Comparison of ENCODE assay signal across 23 cellular contexts in genomic region chr11:91406009-91406408, GRCh38.
A peak's percentile ranks its signal among the peaks of the same experiment; 100 is the strongest.
DNase-seq lines count a peak whose midpoint lies in the region; ATAC-seq, FAIRE-seq and TF ChIP-seq lines count a peak whose summit lies in the region.
"Had no signal": no experiment of that assay in that cellular context is flagged by ENCODE, and none has a peak within 500 bp of the region (broad histone marks: within the 10 kb centered on the region; RNA-seq: fewer than 3 reads in every experiment).

No MANE protein-coding gene starts in this region.

- no peak overlapping the region for H2BK15ac ChIP-seq in H1 (ENCODE audit: low read length)
- no peak overlapping the region for H2BK15ac ChIP-seq in neuronal stem cell (ENCODE audit: low read length)

- H2BK120ac ChIP-seq in H1 (replicated peaks; ENCODE audit: low read depth, low read length) (no peak overlapping the region), neuronal stem cell (ENCODE audit: low read depth, low read length) (no peak overlapping the region)

- no peaks in the 10 kb centered on the region for H3K27me3 ChIP-seq in left ventricle myocardium inferior (ENCODE audit: low read depth)
- no peaks in the 10 kb centered on the region for H3K27me3 ChIP-seq in right atrium auricular region
- no peaks in the 10 kb centered on the region for H3K27me3 ChIP-seq in H1 (replicated peaks in 1 of 4; ENCODE audit: control insufficient read depth in 3 of 4, extremely low read depth in 1 of 4, insufficient read depth in 3 of 4, low read length in 3 of 4)
- H3K27me3 ChIP-seq in neuronal stem cell (ENCODE audit: control insufficient read depth in 3 of 3, insufficient read depth in 3 of 3, low read depth in 1 of 3, low read length in 3 of 3): no peaks in the 10 kb centered on the region
- H3K27me3 ChIP-seq: BLaER1 treated with 17β-estradiol and CSF1 and Interleukin-3, amounts not matched to agents 10 nM and 100 nM had no signal

- H3K27ac ChIP-seq in left ventricle myocardium inferior (replicated peaks): no peak overlapping the region
- H3K27ac ChIP-seq in right atrium auricular region: no peak overlapping the region
- no peak overlapping the region for H3K27ac ChIP-seq in H1 (ENCODE audit: low read depth, low read length)
- H3K27ac ChIP-seq in neuronal stem cell (replicated peaks; ENCODE audit: low read length): no peak overlapping the region
- H3K27ac ChIP-seq: 22Rv1; BLaER1 treated with 17β-estradiol and CSF1 and Interleukin-3, amounts not matched to agents 10 nM and 100 nM; C4-2B had no signal

- CTCF ChIA-PET in H1 (lab: Charles Lee; ENCODE audit: partially characterized antibody): no interaction called here

- TF ChIP-seq POLR2A in H1 (IDR thresholded peaks at IDR 0.05; ENCODE audit: control extremely low read depth in 1 of 2, low read depth in 2 of 2, low read length in 2 of 2): no peak

- H2BK5ac ChIP-seq in H1 (ENCODE audit: low read depth, low read length): no peak overlapping the region
- H2BK5ac ChIP-seq in neuronal stem cell (ENCODE audit: low read length): no peak overlapping the region

- DNase-seq in Right ventricle myocardium inferior (ENCODE audit: missing footprints) (peak; percentile 48), left ventricle myocardium inferior (no peak), left ventricle myocardium superior (peak; percentile 27), right atrium auricular region (ENCODE audit: low spot score) (no peak), H1 (ENCODE audit: low read depth in 1 of 2, low spot score in 2 of 2) (no peak), neuronal stem cell (ENCODE audit: low spot score) (no peak), superior temporal gyrus (ENCODE audit: extremely low spot score) (no peak), NCI-H146 (lab: John Stamatoyannopoulos, UW) (no peak)
- DNase-seq: AML-193; Caco-2; Calu3; CD4-positive, alpha-beta T cell; CD8-positive, alpha-beta T cell; DMS79 treated with DMSO at 0.1 percent for 48 hours; GF-D8 had no signal

- POLR2A ChIA-PET in H1 (lab: Charles Lee; ENCODE audit: partially characterized antibody): no interaction called here

- H3K4me2 ChIP-seq in H1 (ENCODE audit: insufficient read depth in 1 of 2, low read depth in 2 of 2, low read length in 2 of 2) (no peak overlapping the region), neuronal stem cell (ENCODE audit: insufficient read depth, low read length, poor library complexity, severe bottlenecking) (no peak overlapping the region)
- H3K4me2 ChIP-seq: A549; BLaER1 treated with 17β-estradiol and CSF1 and Interleukin-3, amounts not matched to agents 10 nM and 100 nM had no signal

- intact Hi-C loops in Right ventricle myocardium inferior (cut with DNase I): no loop called here
- intact Hi-C loops in left ventricle myocardium inferior (cut with micrococcal nuclease): no loop called here
- intact Hi-C loops in left ventricle myocardium superior (cut with micrococcal nuclease): no loop called here

- H4K8ac ChIP-seq in H1 (ENCODE audit: extremely low read depth, insufficient read depth, low read length): no peak overlapping the region
- H4K8ac ChIP-seq in neuronal stem cell (ENCODE audit: low read depth, low read length): no peak overlapping the region

- no peak for TF ChIP-seq RAD21 in H1 (IDR thresholded peaks at IDR 0.05 in 1 of 2, conservative IDR thresholded peaks at IDR 0.05 in 1 of 2; ENCODE audit: low read depth in 2 of 2, low read length in 2 of 2)

- H4K91ac ChIP-seq in H1 (replicated peaks; ENCODE audit: insufficient read length, low read length) (no peak overlapping the region), neuronal stem cell (ENCODE audit: low read depth, low read length, poor library complexity) (no peak overlapping the region)

- H2BK12ac ChIP-seq in H1 (ENCODE audit: low read depth, low read length): no peak overlapping the region
- no peak overlapping the region for H2BK12ac ChIP-seq in neuronal stem cell (ENCODE audit: low read length)

- peaks cover 10% of the 10 kb centered on the region for H3K9me3 ChIP-seq in left ventricle myocardium inferior (replicated peaks)
- no peaks in the 10 kb centered on the region for H3K9me3 ChIP-seq in right atrium auricular region
- no peaks in the 10 kb centered on the region for H3K9me3 ChIP-seq in H1 (ENCODE audit: insufficient read depth in 2 of 2, low read depth in 1 of 2, low read length in 1 of 2)
- no peaks in the 10 kb centered on the region for H3K9me3 ChIP-seq in neuronal stem cell (replicated peaks in 1 of 2; ENCODE audit: control insufficient read depth in 2 of 2, insufficient read depth in 1 of 2, low read depth in 1 of 2, low read length in 2 of 2)

- H3K14ac ChIP-seq in H1 (ENCODE audit: insufficient read length): peak overlapping the region; percentile 98
- no peak overlapping the region for H3K14ac ChIP-seq in neuronal stem cell (ENCODE audit: low read length)

- H3K79me1 ChIP-seq in H1 (ENCODE audit: low read depth, low read length) (no peaks in the 10 kb centered on the region), neuronal stem cell (ENCODE audit: low read depth, low read length) (no peaks in the 10 kb centered on the region)

- no peak for FAIRE-seq in H1 (lab: Jason Lieb, UNC)
- FAIRE-seq: D721Med, G401.6, GM12891, GM18507 had no signal

- H3K4me3 ChIP-seq in left ventricle myocardium inferior: no peak overlapping the region
- H3K4me3 ChIP-seq in right atrium auricular region: no peak overlapping the region
- no peak overlapping the region for H3K4me3 ChIP-seq in H1 (ENCODE audit: extremely low read depth in 1 of 4, insufficient read depth in 2 of 4, low read depth in 3 of 4, low read length in 4 of 4)
- no peak overlapping the region for H3K4me3 ChIP-seq in neuronal stem cell (ENCODE audit: low read length in 2 of 2)
- H3K4me3 ChIP-seq: A549; BLaER1 treated with 17β-estradiol and CSF1 and Interleukin-3, amounts not matched to agents 10 nM and 100 nM had no signal

- H4K20me1 ChIP-seq in H1 (replicated peaks in 1 of 2; ENCODE audit: control insufficient read depth in 1 of 2, insufficient read depth in 2 of 2, low read length in 2 of 2): no peaks in the 10 kb centered on the region
- H4K20me1 ChIP-seq: BLaER1 treated with 17β-estradiol and CSF1 and Interleukin-3, amounts not matched to agents 10 nM and 100 nM had no signal

- H3K56ac ChIP-seq in H1 (replicated peaks; ENCODE audit: insufficient read length, low read depth, low read length): no peak overlapping the region

- no peak for TF ChIP-seq CTCF in left ventricle myocardium inferior (IDR thresholded peaks at IDR 0.05; ENCODE audit: borderline replicate concordance)
- no peak for TF ChIP-seq CTCF in right atrium auricular region (IDR thresholded peaks at IDR 0.05)
- no peak for TF ChIP-seq CTCF in H1 (IDR thresholded peaks at IDR 0.05; ENCODE audit: control extremely low read depth in 1 of 3, insufficient read depth in 1 of 3, low read depth in 1 of 3, low read length in 3 of 3)

- WGBS in H1 (ENCODE audit: extremely low coverage in 1 of 2, insufficient coverage in 1 of 2, insufficient read length in 1 of 2, insufficient replicate concordance in 2 of 2, low coverage in 1 of 2, low lambda C conversion rate in 2 of 2, missing lambda C conversion rate in 1 of 2), 2 experiments: 77% methylated on average over 2 of the region's 2 CpGs; no CpG with 5 or more reads in 1 of the 2 experiments
- no CpG with 5 or more reads among the region's 2 CpGs for WGBS in neuronal stem cell (ENCODE audit: extremely low coverage in 2 of 2, insufficient read length in 2 of 2, insufficient replicate concordance in 1 of 2), 2 donors

- H3K36me3 ChIP-seq in left ventricle myocardium inferior (no peaks in the 10 kb centered on the region), right atrium auricular region (no peaks in the 10 kb centered on the region), H1 (ENCODE audit: control insufficient read depth in 2 of 4, insufficient read depth in 4 of 4, low read length in 3 of 4) (no peaks in the 10 kb centered on the region), neuronal stem cell (replicated peaks in 1 of 2; ENCODE audit: control insufficient read depth in 2 of 2, insufficient read depth in 2 of 2, low read length in 2 of 2) (no peaks in the 10 kb centered on the region)
- H3K36me3 ChIP-seq: BLaER1 treated with 17β-estradiol and CSF1 and Interleukin-3, amounts not matched to agents 10 nM and 100 nM had no signal

- H2AK5ac ChIP-seq in H1 (ENCODE audit: low read depth, low read length) (no peak overlapping the region), neuronal stem cell (ENCODE audit: low read depth, low read length) (no peak overlapping the region)

- no peak overlapping the region for H3K9ac ChIP-seq in H1 (replicated peaks in 1 of 4; ENCODE audit: extremely low read depth in 1 of 4, low read depth in 3 of 4, low read length in 3 of 4)
- H3K9ac ChIP-seq in neuronal stem cell (ENCODE audit: low read depth, low read length, poor library complexity): no peak overlapping the region
- H3K9ac ChIP-seq: BLaER1 treated with 17β-estradiol and CSF1 and Interleukin-3, amounts not matched to agents 10 nM and 100 nM had no signal

- no peak overlapping the region for H3K23ac ChIP-seq in H1 (ENCODE audit: insufficient read length)
- H3K23ac ChIP-seq in neuronal stem cell (ENCODE audit: low read depth, low read length, poor library complexity): peak overlapping the region; percentile 27

- no peaks in the 10 kb centered on the region for H3K79me2 ChIP-seq in H1 (ENCODE audit: control insufficient read depth in 1 of 2, insufficient read depth in 2 of 2, low read length in 2 of 2)

- TF ChIP-seq EP300 in H1 (IDR thresholded peaks at IDR 0.05; ENCODE audit: borderline replicate concordance in 1 of 2, low read depth in 2 of 2, low read length in 2 of 2): no peak

- H3K18ac ChIP-seq in H1 (ENCODE audit: extremely low read depth, low read length) (no peak overlapping the region), neuronal stem cell (ENCODE audit: low read length) (no peak overlapping the region)

- H3K23me2 ChIP-seq in H1 (ENCODE audit: low read depth, low read length): no peaks in the 10 kb centered on the region

- ATAC-seq in Right ventricle myocardium inferior (peak; percentile 46), left ventricle myocardium superior (peak; percentile 45)
- ATAC-seq: A549; CD8-positive, alpha-beta T cell had no signal

- H3K4me1 ChIP-seq in left ventricle myocardium inferior (peaks cover 14% of the 10 kb centered on the region), right atrium auricular region (no peaks in the 10 kb centered on the region), H1 (replicated peaks in 1 of 4; ENCODE audit: control insufficient read depth in 3 of 4, insufficient read depth in 4 of 4, low read length in 3 of 4) (no peaks in the 10 kb centered on the region), neuronal stem cell (ENCODE audit: control insufficient read depth in 2 of 2, insufficient read depth in 1 of 2, low read depth in 1 of 2, low read length in 2 of 2) (no peaks in the 10 kb centered on the region)
- H3K4me1 ChIP-seq: A549; BLaER1 treated with 17β-estradiol and CSF1 and Interleukin-3, amounts not matched to agents 10 nM and 100 nM; Caco-2 had no signal

- H2BK20ac ChIP-seq in H1 (ENCODE audit: low read length): no peak overlapping the region

- no peak overlapping the region for H4K5ac ChIP-seq in H1 (ENCODE audit: insufficient read length, low read depth, low read length)

- H3K4ac ChIP-seq in H1 (replicated peaks; ENCODE audit: insufficient read length, low read depth, low read length) (no peak overlapping the region), neuronal stem cell (ENCODE audit: low read length) (no peak overlapping the region)

- H2AFZ ChIP-seq in H1 (ENCODE audit: low read length) (peak overlapping the region; percentile 47; the same call in 1 of the 2 replicates), neuronal stem cell (ENCODE audit: low read length) (no peak overlapping the region)

Comparison
In these comparisons a context has a peak if more than half of its experiments do, and no peak if none do; other contexts are left out.
1. DNase-seq: peak in Right ventricle myocardium inferior (single experiment) and left ventricle myocardium superior (single experiment); none in left ventricle myocardium inferior (single experiment), right atrium auricular region (single experiment), H1 (0 of 2), neuronal stem cell (single experiment), superior temporal gyrus (single experiment) and NCI-H146 (single experiment).